15 cellular contexts compared by ENCODE assay signal in genomic region chr7:98354052-98354451, GRCh38. TPM values are rescaled to one million over a fixed set of nuclear protein-coding genes. Genes with fewer than 3 reads are reported as not detected.
DNase-seq lines count a peak whose midpoint lies in the region; ATAC-seq and TF ChIP-seq lines count a peak whose summit lies in the region.
"Had no signal": no experiment of that assay in that cellular context is flagged by ENCODE, and none has a peak within 500 bp of the region (broad histone marks: within the 10 kb centered on the region; RNA-seq: fewer than 3 reads in every experiment).

No MANE protein-coding gene starts in this region.

- H3K4me3 ChIP-seq in heart right ventricle (no peak overlapping the region), mesendoderm (ENCODE audit: low read length) (no peak overlapping the region)
- H3K4me3 ChIP-seq: HAP-1, right atrium auricular region had no signal

- H3K36me3 ChIP-seq in heart right ventricle, result no peaks in the 10 kb centered on the region
- no peaks in the 10 kb centered on the region for H3K36me3 ChIP-seq in mesendoderm (ENCODE audit: control insufficient read depth, insufficient read depth, low read length)
- H3K36me3 ChIP-seq: HAP-1, right atrium auricular region had no signal

- H3K23ac ChIP-seq in mesendoderm (ENCODE audit: low read length), result no peak overlapping the region

- H3K27me3 ChIP-seq in heart right ventricle, result no peaks in the 10 kb centered on the region
- H3K27me3 ChIP-seq in mesendoderm (ENCODE audit: insufficient read depth, low read length, poor library complexity), result no peaks in the 10 kb centered on the region
- H3K27me3 ChIP-seq: right atrium auricular region had no signal

- no peak overlapping the region for H3K4ac ChIP-seq in mesendoderm (ENCODE audit: low read depth, low read length)

- H2AK5ac ChIP-seq in mesendoderm (ENCODE audit: low read length), result no peak overlapping the region

- DNase-seq in heart right ventricle (no peak), cardiac septum (ENCODE audit: low spot score) (no peak), mesendoderm (peak; percentile 32), midbrain (lab: John Stamatoyannopoulos, UW) (no peak), NCI-H187 (lab: John Stamatoyannopoulos, UW) (no peak), DMS 273 (lab: John Stamatoyannopoulos, UW; ENCODE audit: unreplicated experiment) (no peak)
- DNase-seq: activated CD4-positive, alpha-beta T cell treated with anti-CD3 and anti-CD28 coated beads for 4 hours; DND-41; KG1; NCI-H2081; T-cell had no signal

- H3K27ac ChIP-seq in heart right ventricle (peak overlapping the region in 7 of 10 donors; percentile 2 to 52 (median 25)), VCaP (peak overlapping the region; percentile 77), mesendoderm (ENCODE audit: low read depth, low read length) (peak overlapping the region; percentile 77)
- H3K27ac ChIP-seq: right atrium auricular region had no signal

- 91 to 95% methylated on average over 7 of the region's 7 CpGs for WGBS in heart right ventricle, 2 donors
- no CpG with 5 or more reads among the region's 7 CpGs for WGBS in mesendoderm (ENCODE audit: extremely low coverage, insufficient coverage, low lambda C conversion rate)

- H2BK120ac ChIP-seq in mesendoderm (ENCODE audit: low read depth, low read length), result no peak overlapping the region

- peaks cover 0 to 5% (median 0%) of the 10 kb centered on the region in 11 donors for H3K9me3 ChIP-seq in heart right ventricle
- H3K9me3 ChIP-seq: HAP-1, right atrium auricular region had no signal

- H3K18ac ChIP-seq in mesendoderm (ENCODE audit: low read length), result no peak overlapping the region

- peak overlapping the region; percentile 15 for H3K56ac ChIP-seq in mesendoderm (ENCODE audit: low read length)

- H4K8ac ChIP-seq in mesendoderm (ENCODE audit: low read depth, low read length), result no peak overlapping the region

- no peak overlapping the region for H4K5ac ChIP-seq in mesendoderm (ENCODE audit: low read length)

- no peak overlapping the region for H2BK15ac ChIP-seq in mesendoderm (replicated peaks; ENCODE audit: low read depth)

- H3K4me1 ChIP-seq in heart right ventricle (peaks cover 0 to 12% (median 0%) of the 10 kb centered on the region in 9 donors), mesendoderm (ENCODE audit: control insufficient read depth, low read depth, low read length) (peaks cover 3% of the 10 kb centered on the region)
- H3K4me1 ChIP-seq: HAP-1, right atrium auricular region had no signal

- peaks cover 10% of the 10 kb centered on the region for H3K79me1 ChIP-seq in mesendoderm (ENCODE audit: low read length)

- H2BK5ac ChIP-seq in mesendoderm (ENCODE audit: low read length), result no peak overlapping the region

- H3K4me2 ChIP-seq in mesendoderm (ENCODE audit: low read length), result no peak overlapping the region

- H3K9ac ChIP-seq in mesendoderm (ENCODE audit: low read length), result no peak overlapping the region

- H3K79me2 ChIP-seq in mesendoderm (ENCODE audit: control insufficient read depth, insufficient read depth, low read length), result no peaks in the 10 kb centered on the region

- ATAC-seq in heart right ventricle (no peak), GM21723 (IDR thresholded peaks at IDR 0.05; ENCODE audit: unreplicated experiment) (no peak)
- ATAC-seq: T-cell had no signal

- intact Hi-C loops in heart right ventricle (cut with DNase I) (no loop called here), cardiac septum (cut with DNase I) (no loop called here)

- TF ChIP-seq CTCF in heart right ventricle (IDR thresholded peaks at IDR 0.05), result no peak
- no peak for TF ChIP-seq CTCF in VCaP (conservative IDR thresholded peaks at IDR 0.05)

RNA-seq across cellular contexts. Expression of gene BAIAP2L1, which starts 46.8 kb away (rescaled TPM):
- total RNA-seq in heart right ventricle, result 1 to 10 TPM in 6 of 10 donors, under 1 TPM in 4; 0.53 to 5.2 (median 1.4) TPM
- 1 to 10 TPM; 2.2 to 5.8 TPM for polyA plus RNA-seq in heart right ventricle
- total RNA-seq in cardiac septum, result 1.9 TPM
- 20.6 TPM for polyA plus RNA-seq in mesendoderm (2013, experiment 1 of 2)
- 21.3 TPM for polyA plus RNA-seq in mesendoderm (2013, experiment 2 of 2)

Comparison
In these comparisons a context has a peak if more than half of its experiments do, and no peak if none do; other contexts are left out.
1. H3K27ac ChIP-seq: peak in every context shown above with its lines; median percentile 77 in VCaP; 77 in mesendoderm; 25 in heart right ventricle.